1 cellular context compared by ENCODE assay signal in genomic region chr3:39143051-39143885, GRCh38.
TF ChIP-seq lines count a peak whose summit lies in the region.

No MANE protein-coding gene starts in this region.

TF ChIP-seq in HEK293T, 16 proteins besides CTCF, POLR2A, EP300 and RAD21 (continued from another document):
- TF ChIP-seq NFRKB (IDR thresholded peaks at IDR 0.05), result no peak
- no peak for TF ChIP-seq ZNF384 (IDR thresholded peaks at IDR 0.05)
- TF ChIP-seq TARDBP (IDR thresholded peaks at IDR 0.05), result no peak
- no peak for TF ChIP-seq SP1 (IDR thresholded peaks at IDR 0.05)
